29 cellular contexts compared by ENCODE assay signal in genomic region chr1:103063911-103064310, GRCh38. TPM values are rescaled to one million over a fixed set of nuclear protein-coding genes. Genes with fewer than 3 reads are reported as not detected.
"Had no signal": no experiment of that assay in that cellular context is flagged by ENCODE, and none has a peak within 500 bp of the region (broad histone marks: within the 10 kb centered on the region; RNA-seq: fewer than 3 reads in every experiment).

No MANE protein-coding gene starts in this region.

- H3K9me3 ChIP-seq: breast epithelium, esophagus squamous epithelium, heart left ventricle, lower lobe of right lung, right lobe of liver had no signal

- DNase-seq: activated CD4-positive, alpha-beta memory T cell treated with anti-CD3 and anti-CD28 coated beads, Interleukin-2, amount 10 ng/mL, durations not matched to agents 7 days and 5 days; activated CD4-positive, alpha-beta T cell treated with anti-CD3 and anti-CD28 coated beads for 1 hour; activated CD4-positive, alpha-beta T cell treated with anti-CD3 and anti-CD28 coated beads, Interleukin-2, amount 10 ng/mL, durations not matched to agents 7 days and 5 days; activated CD8-positive, alpha-beta memory T cell treated with anti-CD3 and anti-CD28 coated beads, Interleukin-2, amount 50 U/mL, for 48 hours; activated gamma-delta T cell; activated naive CD4-positive, alpha-beta T cell treated with anti-CD3 and anti-CD28 coated beads, Interleukin-2, amount 10 ng/mL, durations not matched to agents 7 days and 5 days; activated naive CD8-positive, alpha-beta T cell treated with anti-CD3 and anti-CD28 coated beads, Interleukin-2, amount 10 ng/mL, durations not matched to agents 7 days and 5 days; activated T-cell treated with anti-CD3 and anti-CD28 coated beads, Interleukin-2, amount 50 U/mL, for 24 hours; amygdala; dermis blood vessel endothelial cell; effector CD8-positive, alpha-beta T cell; esophagus squamous epithelium; foreskin fibroblast; heart left ventricle; immature natural killer cell; lower lobe of right lung; mesendoderm; right lobe of liver; stimulated activated CD4-positive, alpha-beta T cell treated with anti-CD3 and anti-CD28 coated beads, Interleukin-4, amount 100 ng/mL, for 24 hours; stimulated activated naive CD8-positive, alpha-beta T cell treated with anti-CD3 and anti-CD28 coated beads, Interleukin-15, amount 100 ng/mL, for 72 hours; substantia nigra; T-helper 17 cell had no signal

- H3K4me1 ChIP-seq: breast epithelium, esophagus squamous epithelium, heart left ventricle, lower lobe of right lung, right lobe of liver had no signal

- H3K36me3 ChIP-seq: breast epithelium, esophagus squamous epithelium, heart left ventricle, lower lobe of right lung, right lobe of liver had no signal

- H3K4me3 ChIP-seq: breast epithelium, esophagus squamous epithelium, heart left ventricle, lower lobe of right lung, right lobe of liver, skin epidermis had no signal

- H3K27ac ChIP-seq: breast epithelium, epithelial cell of prostate, esophagus squamous epithelium, heart left ventricle, lower lobe of right lung, right lobe of liver, skin epidermis had no signal

- ATAC-seq: heart left ventricle; left lobe of liver; lower lobe of right lung; natural killer cell treated with Interleukin-12 subunit alpha and Interleukin-12 subunit beta and Interleukin-15 and Interleukin-18, amount 100 ng/mL, for 72 hours; right lobe of liver; stimulated activated memory B cell treated with anti-CD40 and anti-IgM and Interleukin-4, amounts not matched to agents 10 μg/mL and 1 μg/mL and 100 μg/mL, for 72 hours; stimulated activated naive CD8-positive, alpha-beta T cell treated with anti-CD3 and anti-CD28 coated beads, Interleukin-15, amount 100 ng/mL, for 72 hours; T-helper 17 cell; WTC11 had no signal

- H3K27me3 ChIP-seq: breast epithelium, esophagus squamous epithelium, heart left ventricle, right lobe of liver had no signal

RNA-seq across cellular contexts. Expression of gene COL11A1, which starts 44.4 kb away (rescaled TPM):
- total RNA-seq: activated CD4-positive, alpha-beta memory T cell treated with anti-CD3 and anti-CD28 coated beads, Interleukin-2, amount 10 ng/mL, durations not matched to agents 7 days and 5 days; activated CD4-positive, alpha-beta T cell treated with anti-CD3 and anti-CD28 coated beads, Interleukin-2, amount 10 ng/mL, durations not matched to agents 7 days and 5 days; activated naive CD8-positive, alpha-beta T cell treated with anti-CD3 and anti-CD28 coated beads, Interleukin-2, amount 10 ng/mL, durations not matched to agents 7 days and 5 days; esophagus squamous epithelium; natural killer cell treated with Interleukin-12 subunit alpha and Interleukin-12 subunit beta and Interleukin-15 and Interleukin-18, amount 100 ng/mL, for 72 hours; T-helper 17 cell had no signal
- polyA plus RNA-seq: heart left ventricle, immature natural killer cell had no signal
